In genomic region chr16:2752850-2753522, GRCh38 we compare ENCODE assay signal across 8 cellular contexts. TPM values are rescaled to one million over a fixed set of nuclear protein-coding genes. Genes with fewer than 3 reads are reported as not detected.
DNase-seq lines count a peak whose midpoint lies in the region; ATAC-seq and TF ChIP-seq lines count a peak whose summit lies in the region.

No MANE protein-coding gene starts in this region.

- no peaks in the 10 kb centered on the region for H3K27me3 ChIP-seq in CD8-positive, alpha-beta T cell (ENCODE audit: insufficient read depth, low read length)

- peak overlapping the region; percentile 99 for H3K27ac ChIP-seq in CD8-positive, alpha-beta T cell (ENCODE audit: low read depth, low read length)
- peak overlapping the region; percentile 99 for H3K27ac ChIP-seq in temporal lobe (ENCODE audit: low read depth, low read length)

- POLR2A ChIA-PET in CD8-positive, alpha-beta T cell (lab: Charles Lee) = interaction anchor here (0.7 to 3.1 kb wide), 11 partner anchors 12 to 159 kb away, joined by 3 to 36 read pairs (median 3); partner anchors contain the start of genes ELOB and PRSS33

- no peaks in the 10 kb centered on the region for H3K9me3 ChIP-seq in CD8-positive, alpha-beta T cell (ENCODE audit: low read length)

- H3K4me1 ChIP-seq in CD8-positive, alpha-beta T cell (ENCODE audit: insufficient read depth, low read length) = peaks cover 43% of the 10 kb centered on the region

- H3K4me3 ChIP-seq in CD8-positive, alpha-beta T cell (ENCODE audit: low read depth, low read length) = peak overlapping the region; percentile 100
- peak overlapping the region; percentile 94 for H3K4me3 ChIP-seq in fibroblast of pulmonary artery (replicated peaks; ENCODE audit: low read depth, low read length)

- H3K36me3 ChIP-seq in CD8-positive, alpha-beta T cell (ENCODE audit: insufficient read depth, low read length) = peaks cover 9% of the 10 kb centered on the region

- peak in 3 of 7 experiments; percentile 36 to 61 (median 56) for DNase-seq in CD8-positive, alpha-beta T cell
- DNase-seq in NCI-H526 treated with DMSO at 0.1 percent for 48 hours (lab: John Stamatoyannopoulos, UW) = peak; percentile 41
- peak; percentile 78 for DNase-seq in activated T-cell treated with anti-CD3 and anti-CD28 coated beads for 48 hours (ENCODE audit: low read depth)
- DNase-seq in fibroblast of pulmonary artery (ENCODE audit: low read depth) = peak; percentile 82
- DNase-seq in natural killer cell = no peak

- H3K4me1 Mint-ChIP-seq in CD8-positive, alpha-beta T cell (ENCODE audit: low read depth) = peaks cover 50% of the 10 kb centered on the region
- H3K4me1 Mint-ChIP-seq in natural killer cell = peaks cover 55 to 64% of the 10 kb centered on the region in 2 donors

- H3K4me3 Mint-ChIP-seq in CD8-positive, alpha-beta T cell = peak overlapping the region; percentile 94
- H3K4me3 Mint-ChIP-seq in natural killer cell = peak overlapping the region; percentile 93

- no peak for TF ChIP-seq CTCF in CD8-positive, alpha-beta T cell (IDR thresholded peaks at IDR 0.05)
- TF ChIP-seq CTCF in fibroblast of pulmonary artery (IDR thresholded peaks at IDR 0.05; ENCODE audit: low read length, missing control alignments) = no peak
- TF ChIP-seq CTCF in natural killer cell (IDR thresholded peaks at IDR 0.05) = no peak

- peaks cover 2% of the 10 kb centered on the region for H3K9me3 Mint-ChIP-seq in CD8-positive, alpha-beta T cell
- H3K9me3 Mint-ChIP-seq in natural killer cell = no peaks in the 10 kb centered on the region

- peak overlapping the region; percentile 99 for H3K27ac Mint-ChIP-seq in CD8-positive, alpha-beta T cell
- H3K27ac Mint-ChIP-seq in natural killer cell = peak overlapping the region; percentile 97

- intact Hi-C loops in CD8-positive, alpha-beta T cell (cut with DNase I, micrococcal nuclease) = loop anchor here (1.0 kb wide), 6 partner anchors 24 to 129 kb away; partner anchors contain the start of genes ELOB (in 2 of the 2) and KCTD5 (in 1 of the 2)
- intact Hi-C loops in natural killer cell (cut with micrococcal nuclease) = loop anchor here (2.0 kb wide), 1 partner anchor 24 kb away; the partner anchor contains the start of gene ELOB

- H3K36me3 Mint-ChIP-seq in CD8-positive, alpha-beta T cell = peaks cover 49% of the 10 kb centered on the region
- peaks cover 7% of the 10 kb centered on the region for H3K36me3 Mint-ChIP-seq in natural killer cell

- peak; percentile 27 for ATAC-seq in CD8-positive, alpha-beta T cell
- ATAC-seq in GM19324 (IDR thresholded peaks at IDR 0.05; ENCODE audit: low FRiP score, unreplicated experiment) (peak; percentile 42), HG03432 (IDR thresholded peaks at IDR 0.05; ENCODE audit: unreplicated experiment) (peak; percentile 43), natural killer cell (peak; percentile 37 to 66 (median 47))

- no peaks in the 10 kb centered on the region for H3K27me3 Mint-ChIP-seq in CD8-positive, alpha-beta T cell (ENCODE audit: low read depth)
- H3K27me3 Mint-ChIP-seq in natural killer cell (ENCODE audit: low read depth in 2 of 2) = no peaks in the 10 kb centered on the region

- CTCF ChIA-PET in CD8-positive, alpha-beta T cell (lab: Charles Lee) = interaction anchor here (1.3 to 1.5 kb wide), 2 partner anchors 10 to 16 kb away, joined by 3 read pairs; no protein-coding TSS in a partner anchor

RNA-seq across cellular contexts. Expression of gene SRRM2, which starts 0.5 kb away (rescaled TPM):
- total RNA-seq in CD8-positive, alpha-beta T cell = 1,000 to 10,000 TPM; 1,249 to 1,283 TPM
- total RNA-seq in natural killer cell (1,000 to 10,000 TPM; 1,131 to 1,162 (median 1,149) TPM), temporal lobe (81.6 TPM)

RNA-seq across cellular contexts. Expression of gene ELOB, which starts 24.1 kb away (rescaled TPM):
- 10 to 100 TPM; 70.3 to 71.5 TPM for total RNA-seq in CD8-positive, alpha-beta T cell
- total RNA-seq in natural killer cell = 100 to 1,000 TPM; 146 to 207 (median 161) TPM
- 70.8 TPM for total RNA-seq in temporal lobe

RNA-seq across cellular contexts. Expression of gene PRSS27, which starts 33.0 kb away (rescaled TPM):
- under 1 TPM; 0.53 to 0.65 TPM for total RNA-seq in CD8-positive, alpha-beta T cell
- 1 to 10 TPM in 2 of 3 donors, under 1 TPM in 1; 0.42 to 1.3 (median 1.2) TPM for total RNA-seq in natural killer cell
- total RNA-seq in temporal lobe = 2.0 TPM

RNA-seq across cellular contexts. Expression of gene PRSS33, which starts 34.4 kb away (rescaled TPM):
- total RNA-seq in CD8-positive, alpha-beta T cell = not detected
- total RNA-seq in natural killer cell (under 1 TPM; 0.20 to 0.63 (median 0.54) TPM), temporal lobe (0.25 TPM)

RNA-seq across cellular contexts. Expression of gene PRSS41, which starts 45.3 kb away (rescaled TPM):
- not detected for total RNA-seq in CD8-positive, alpha-beta T cell
- total RNA-seq in natural killer cell (under 1 TPM in 1 of 3 donors, not detected in 2; 0.33 TPM), temporal lobe (not detected)

Comparison
In these comparisons a context has a peak if more than half of its experiments do, and no peak if none do; other contexts are left out.
1. RNA of gene SRRM2, which starts 0.5 kb away (total RNA-seq): 1,249 to 1,283 TPM in CD8-positive, alpha-beta T cell and 1,131 to 1,162 TPM in natural killer cell; 81.6 TPM in temporal lobe (single experiment); every median in the first group is over 10 times any median in the second.
2. Peak in every context shown above with its lines, with median percentiles within 50 percentile points of each other: ATAC-seq.